8 cellular contexts compared by ENCODE assay signal in the genomic region with DNA sequence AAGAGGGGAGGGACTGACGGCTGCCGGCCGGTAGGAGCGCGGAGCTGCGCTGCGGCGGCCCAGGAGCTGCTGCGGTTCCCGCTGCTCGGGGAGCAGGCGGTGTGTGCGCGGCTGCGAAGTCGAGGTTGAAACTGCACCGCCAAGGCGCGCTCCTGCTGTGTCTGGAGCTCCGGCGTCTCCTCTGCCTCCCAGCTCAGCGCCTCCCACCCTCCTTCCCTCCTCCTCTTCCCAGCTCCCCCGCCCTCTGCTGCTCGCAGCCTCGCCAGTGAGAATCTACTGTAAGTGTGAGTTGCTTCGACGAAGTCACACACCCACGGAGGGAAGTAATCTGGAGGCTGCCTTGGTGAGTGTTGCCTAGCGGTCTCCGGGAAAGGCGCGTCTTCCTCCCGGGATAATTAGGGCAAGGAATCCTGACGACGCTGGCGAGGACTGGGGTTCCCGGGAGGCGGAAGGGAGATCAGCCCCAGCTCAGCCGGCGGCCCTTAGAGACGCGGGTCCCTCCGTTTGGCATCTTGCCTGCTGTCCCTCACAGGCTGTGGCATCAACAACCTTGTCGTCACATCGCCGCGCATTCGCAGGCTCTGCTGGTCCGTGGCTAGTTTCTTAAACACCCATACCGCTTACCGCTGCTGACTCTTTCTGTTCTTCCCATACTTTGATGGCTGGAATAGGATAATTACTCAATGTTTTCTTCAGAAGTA. TPM values are rescaled to one million over a fixed set of nuclear protein-coding genes. Genes with fewer than 3 reads are reported as not detected.
DNase-seq lines count a peak whose midpoint lies in the region; ATAC-seq, FAIRE-seq and TF ChIP-seq lines count a peak whose summit lies in the region.

A gene (minus strand): TSS at position 159 of the 701 bp plus-strand sequence. CDS start 747 bp downstream, outside the sequence.

- POLR2A ChIA-PET in H1 (lab: Charles Lee; ENCODE audit: partially characterized antibody), result interaction anchor here (0.8 kb wide), 1 partner anchor 15 kb away, joined by 6 read pairs; no protein-coding TSS in a partner anchor

- H2AK5ac ChIP-seq in H1 (ENCODE audit: low read depth, low read length), result no peak within 1 kb of the TSS

- H2AFZ ChIP-seq in H1 (ENCODE audit: low read length), result peak within 1 kb of the TSS; percentile 75

- no peaks in the 10 kb centered on the region for H3K4me1 ChIP-seq in RWPE2 (ENCODE audit: insufficient read depth, poor library complexity, severe bottlenecking)
- H3K4me1 ChIP-seq in H1 (replicated peaks in 1 of 4; ENCODE audit: control insufficient read depth in 3 of 4, insufficient read depth in 4 of 4, low read length in 3 of 4), result peaks cover 5 to 18% (median 7%) of the 10 kb centered on the region in 4 experiments; a peak in 6 of 7 replicates
- peaks cover 0 to 39% (median 24%) of the 10 kb centered on the region in 4 donors for H3K4me1 ChIP-seq in tibial artery

- H2BK5ac ChIP-seq in H1 (ENCODE audit: low read depth, low read length), result no peak within 1 kb of the TSS

- H4K8ac ChIP-seq in H1 (ENCODE audit: extremely low read depth, insufficient read depth, low read length), result no peak within 1 kb of the TSS

- no peaks in the 10 kb centered on the region for H3K79me2 ChIP-seq in H1 (ENCODE audit: control insufficient read depth in 1 of 2, insufficient read depth in 2 of 2, low read length in 2 of 2)

- no peak within 1 kb of the TSS for H3K27ac ChIP-seq in RWPE2 (ENCODE audit: poor library complexity, severe bottlenecking)
- no peak within 1 kb of the TSS for H3K27ac ChIP-seq in H1 (ENCODE audit: low read depth, low read length)
- H3K27ac ChIP-seq in tibial artery, result no peak within 1 kb of the TSS

- intact Hi-C loops in lower leg skin (cut with DNase I; ENCODE audit: low total_unique reads), result no loop called here
- intact Hi-C loops in tibial artery (cut with DNase I; ENCODE audit: low total_unique reads), result no loop called here

- H3K23ac ChIP-seq in H1 (ENCODE audit: insufficient read length), result no peak within 1 kb of the TSS

- no peak within 1 kb of the TSS for H2BK20ac ChIP-seq in H1 (ENCODE audit: low read length)

- H3K4me3 ChIP-seq in RWPE2 (ENCODE audit: severe bottlenecking) (peak within 1 kb of the TSS; percentile 19), H1 (ENCODE audit: extremely low read depth in 1 of 4, insufficient read depth in 2 of 4, low read depth in 3 of 4, low read length in 4 of 4) (peak within 1 kb of the TSS; percentile 26 to 58 (median 52)), lower leg skin (ENCODE audit: low read depth, poor library complexity, severe bottlenecking) (peak within 1 kb of the TSS; percentile 12), tibial artery (peak within 1 kb of the TSS; percentile 45 to 47)

- H3K4ac ChIP-seq in H1 (replicated peaks; ENCODE audit: insufficient read length, low read depth, low read length), result no peak within 1 kb of the TSS

- peak; percentile 42 for FAIRE-seq in H1 (lab: Jason Lieb, UNC)

- H2BK120ac ChIP-seq in H1 (replicated peaks; ENCODE audit: low read depth, low read length), result no peak within 1 kb of the TSS

- H3K9ac ChIP-seq in H1 (replicated peaks in 1 of 4; ENCODE audit: extremely low read depth in 1 of 4, low read depth in 3 of 4, low read length in 3 of 4), result peak within 1 kb of the TSS in 1 of 4 experiments; percentile 38; a peak in 1 of 7 replicates

- 1% methylated on average over 51 of the region's 51 CpGs; no CpG with 5 or more reads in 1 of the 2 experiments for WGBS in H1 (ENCODE audit: extremely low coverage in 1 of 2, insufficient coverage in 1 of 2, insufficient read length in 1 of 2, insufficient replicate concordance in 2 of 2, low coverage in 1 of 2, low lambda C conversion rate in 2 of 2, missing lambda C conversion rate in 1 of 2), 2 experiments
- WGBS in lower leg skin, 2 donors, result 1 to 2% methylated on average over 50 of the region's 51 CpGs

- no peak within 1 kb of the TSS for H3K18ac ChIP-seq in H1 (ENCODE audit: extremely low read depth, low read length)

- H3K27me3 ChIP-seq in RWPE2 (ENCODE audit: insufficient read depth, poor library complexity, severe bottlenecking) (peaks cover 75% of the 10 kb centered on the region), H1 (replicated peaks in 1 of 4; ENCODE audit: control insufficient read depth in 3 of 4, extremely low read depth in 1 of 4, insufficient read depth in 3 of 4, low read length in 3 of 4) (peaks cover 25 to 62% (median 44%) of the 10 kb centered on the region in 4 experiments), tibial artery (peaks cover 0 to 31% of the 10 kb centered on the region in 2 donors)

- no peaks in the 10 kb centered on the region for H3K9me3 ChIP-seq in RWPE2 (ENCODE audit: severe bottlenecking)
- no peaks in the 10 kb centered on the region for H3K9me3 ChIP-seq in H1 (ENCODE audit: insufficient read depth in 2 of 2, low read depth in 1 of 2, low read length in 1 of 2)
- H3K9me3 ChIP-seq in tibial artery, result no peaks in the 10 kb centered on the region

- H3K79me1 ChIP-seq in H1 (ENCODE audit: low read depth, low read length), result no peaks in the 10 kb centered on the region

- H3K36me3 ChIP-seq in RWPE2 (ENCODE audit: low read depth) (no peaks in the 10 kb centered on the region), H1 (ENCODE audit: control insufficient read depth in 2 of 4, insufficient read depth in 4 of 4, low read length in 3 of 4) (no peaks in the 10 kb centered on the region), tibial artery (no peaks in the 10 kb centered on the region)

- peak; percentile 15 to 32; a peak in 2 of 4 replicates for TF ChIP-seq RAD21 in H1 (IDR thresholded peaks at IDR 0.05 in 1 of 2, conservative IDR thresholded peaks at IDR 0.05 in 1 of 2; ENCODE audit: low read depth in 2 of 2, low read length in 2 of 2)

- H3K14ac ChIP-seq in H1 (ENCODE audit: insufficient read length), result no peak within 1 kb of the TSS

- CTCF ChIA-PET in H1 (lab: Charles Lee; ENCODE audit: partially characterized antibody), result interaction anchor here (0.6 to 1.2 kb wide), 4 partner anchors 26 to 800 kb away, joined by 3 read pairs; no protein-coding TSS in a partner anchor

- no peak within 1 kb of the TSS for H4K91ac ChIP-seq in H1 (replicated peaks; ENCODE audit: insufficient read length, low read length)

- H2BK15ac ChIP-seq in H1 (ENCODE audit: low read length), result no peak within 1 kb of the TSS

- no peak for TF ChIP-seq POLR2A in H1 (IDR thresholded peaks at IDR 0.05; ENCODE audit: control extremely low read depth in 1 of 2, low read depth in 2 of 2, low read length in 2 of 2)
- TF ChIP-seq POLR2A in lower leg skin (IDR thresholded peaks at IDR 0.05), result no peak

- peak within 1 kb of the TSS; percentile 77 to 99 for H3K4me2 ChIP-seq in H1 (ENCODE audit: insufficient read depth in 1 of 2, low read depth in 2 of 2, low read length in 2 of 2)

- TF ChIP-seq EP300 in H1 (IDR thresholded peaks at IDR 0.05; ENCODE audit: borderline replicate concordance in 1 of 2, low read depth in 2 of 2, low read length in 2 of 2), result 0 out of 3 replicates have a peak, but pooled peaks of 1 of the 2 experiments have one; percentile 14

- H4K5ac ChIP-seq in H1 (ENCODE audit: insufficient read length, low read depth, low read length), result no peak within 1 kb of the TSS

- DNase-seq in DMS114 treated with DMSO at 0.1 percent for 48 hours (lab: John Stamatoyannopoulos, UW; ENCODE audit: unreplicated experiment), result peak; percentile 20
- DNase-seq in HS-27A (ENCODE audit: low read depth), result peak; percentile 73
- peak; percentile 61 for DNase-seq in RWPE2 (ENCODE audit: low spot score)
- peak; percentile 75 to 86 for DNase-seq in H1 (ENCODE audit: low read depth in 1 of 2, low spot score in 2 of 2)
- DNase-seq in lower leg skin (ENCODE audit: low spot score in 2 of 2), result peak; percentile 34 to 88
- peak; percentile 33 to 69 for DNase-seq in tibial artery
- no peak for DNase-seq in HT-29 (ENCODE audit: low spot score)

- ATAC-seq in RWPE2 (ENCODE audit: low read depth) (peak; percentile 94), HG03135 (IDR thresholded peaks at IDR 0.05; ENCODE audit: unreplicated experiment) (no peak)

- peaks cover 27% of the 10 kb centered on the region for H3K23me2 ChIP-seq in H1 (ENCODE audit: low read depth, low read length)

- no peak within 1 kb of the TSS for H3K56ac ChIP-seq in H1 (replicated peaks; ENCODE audit: insufficient read length, low read depth, low read length)

- H2BK12ac ChIP-seq in H1 (ENCODE audit: low read depth, low read length), result 0 out of 2 replicates have a peak within 1 kb of the TSS, but pooled peaks have one; percentile 30

- TF ChIP-seq CTCF in RWPE2 (IDR thresholded peaks at IDR 0.05; ENCODE audit: poor library complexity, severe bottlenecking) (no peak), H1 (IDR thresholded peaks at IDR 0.05; ENCODE audit: control extremely low read depth in 1 of 3, insufficient read depth in 1 of 3, low read depth in 1 of 3, low read length in 3 of 3) (peak in 1 of 3 experiments; percentile 21; a peak in 2 of 4 replicates), lower leg skin (IDR thresholded peaks at IDR 0.05) (no peak), tibial artery (IDR thresholded peaks at IDR 0.05) (peak in 1 of 2 experiments; percentile 6)

- no peaks in the 10 kb centered on the region for H4K20me1 ChIP-seq in H1 (replicated peaks in 1 of 2; ENCODE audit: control insufficient read depth in 1 of 2, insufficient read depth in 2 of 2, low read length in 2 of 2)

TF ChIP-seq in H1, 55 proteins besides CTCF, POLR2A, EP300 and RAD21 (continues in another document):
- TF ChIP-seq SIN3A (conservative IDR thresholded peaks at IDR 0.05 in 1 of 2, IDR thresholded peaks at IDR 0.05 in 1 of 2; ENCODE audit: low read depth in 1 of 2, low read length in 2 of 2) (no peak), CBX5 (IDR thresholded peaks at IDR 0.05; ENCODE audit: low read depth, low read length) (no peak), YY1 (IDR thresholded peaks at IDR 0.05; ENCODE audit: low read depth, low read length) (no peak), CTBP2 (IDR thresholded peaks at IDR 0.05; ENCODE audit: borderline replicate concordance, insufficient read depth, insufficient read length, low read length) (peak; percentile 71), JUND (IDR thresholded peaks at IDR 0.05; ENCODE audit: low read length) (no peak), TAF1 (IDR thresholded peaks at IDR 0.05; ENCODE audit: low read depth, low read length) (no peak), KDM5A (IDR thresholded peaks at IDR 0.05; ENCODE audit: low read length) (no peak), POLR2AphosphoS5 (IDR thresholded peaks at IDR 0.05; ENCODE audit: low read depth, low read length) (no peak)

RNA-seq across cellular contexts. Expression of the gene that starts here (rescaled TPM):
- 0.10 and 0.11 TPM in 2 replicates for total RNA-seq in H1 (2021; fragmentation: NEBNext Ultra II Directional; extraction: Animal tissue kit (Norgen Biotek cat#: 25700))
- polyA plus RNA-seq in H1 (2011; rRNA removed), result 0.02 and 0.03 TPM in 2 replicates
- polyA plus RNA-seq in H1 (2011; cell fraction: cytosol; rRNA removed), result 0.04 TPM
- polyA plus RNA-seq in H1 (2011; cell fraction: nucleus; rRNA removed), result 0.03 TPM
- polyA plus RNA-seq in H1 (2012, experiment 1 of 2), result 0.06 to 0.13 TPM in 2 of 4 replicates, not detected in the others
- polyA plus RNA-seq in H1 (2012, experiment 2 of 2), result 0.05 TPM
- 0.16 TPM for polyA plus RNA-seq in H1 (2013, experiment 1 of 2)
- 0.11 TPM for polyA plus RNA-seq in H1 (2013, experiment 2 of 2)
- 0.09 and 0.15 TPM in 2 replicates for polyA minus RNA-seq in H1 (2011; rRNA and poly(A)+ RNA removed)
- not detected for polyA minus RNA-seq in H1 (2011; cell fraction: cytosol; rRNA and poly(A)+ RNA removed)
- 0.10 TPM for polyA minus RNA-seq in H1 (2011; cell fraction: nucleus; rRNA and poly(A)+ RNA removed)
- total RNA-seq in lower leg skin, result under 1 TPM; 0.34 to 0.63 (median 0.51) TPM
- total RNA-seq in HT-29 (2014; rRNA removed; shearing (Covaris generic)), result not detected in 2 replicates

Comparison
In these comparisons a context has a peak if more than half of its experiments do, and no peak if none do; other contexts are left out.
1. Peak in DNase-seq, H3K4me3 ChIP-seq and H3K4me2 ChIP-seq in H1; RNA of the gene not detected or under 1 TPM.
2. Peak in DNase-seq and H3K4me3 ChIP-seq in lower leg skin; RNA of the gene not detected or under 1 TPM.